Comparison of ENCODE assay signal across 8 cellular contexts in the genomic region with DNA sequence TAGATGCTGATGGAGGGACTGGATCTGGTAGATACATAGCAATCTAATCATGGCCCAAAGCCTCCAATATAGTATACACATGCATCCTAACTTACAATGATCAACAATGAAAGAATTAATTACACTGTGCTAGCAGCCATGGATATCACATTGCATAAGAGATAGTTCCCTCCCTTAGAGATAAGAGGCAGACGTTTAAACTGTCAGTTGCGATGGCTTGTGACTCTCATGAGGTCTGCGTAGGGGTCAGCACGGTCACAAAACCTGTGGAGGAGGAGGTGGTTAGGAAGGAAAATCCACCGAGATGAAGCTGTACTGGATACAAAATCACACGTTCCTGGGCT. TPM values are rescaled to one million over a fixed set of nuclear protein-coding genes. Genes with fewer than 3 reads are reported as not detected.
DNase-seq lines count a peak whose midpoint lies in the region; ATAC-seq and TF ChIP-seq lines count a peak whose summit lies in the region.

No MANE protein-coding gene starts in this region.

- intact Hi-C loops in posterior cingulate gyrus (cut with DNase I), result no loop called here

- TF ChIP-seq EP300 in suprapubic skin (IDR thresholded peaks at IDR 0.05), result no peak

- peaks cover 33% of the 10 kb centered on the region for H3K4me1 Mint-ChIP-seq in activated T-helper 17 cell treated with anti-CD3 and anti-CD28 coated beads, Interleukin-2, amount 50 U/mL, for 72 hours

- H3K9me3 Mint-ChIP-seq in activated T-helper 17 cell treated with anti-CD3 and anti-CD28 coated beads, Interleukin-2, amount 50 U/mL, for 72 hours, result no peaks in the 10 kb centered on the region

- H3K4me3 Mint-ChIP-seq in activated T-helper 17 cell treated with anti-CD3 and anti-CD28 coated beads, Interleukin-2, amount 50 U/mL, for 72 hours, result peak overlapping the region; percentile 95

- peak overlapping the region; percentile 99 for H3K4me3 ChIP-seq in suprapubic skin

- no peak for ATAC-seq in activated T-helper 17 cell treated with anti-CD3 and anti-CD28 coated beads, Interleukin-2, amount 50 U/mL, for 72 hours (replicated peaks)
- no peak for ATAC-seq in GM21529 (IDR thresholded peaks at IDR 0.05; ENCODE audit: unreplicated experiment)

- DNase-seq in SKM-1 treated with dmso at 0.1 percent for 144 hours (lab: John Stamatoyannopoulos, UW; ENCODE audit: unreplicated experiment) (peak; percentile 27), SKM-1 (lab: John Stamatoyannopoulos, UW; ENCODE audit: unreplicated experiment) (no peak), inferior parietal cortex (ENCODE audit: extremely low spot score) (peak; percentile 21), suprapubic skin (ENCODE audit: low spot score in 2 of 2) (no peak), NCI-H1092 treated with DMSO at 0.1 percent for 48 hours (lab: John Stamatoyannopoulos, UW) (no peak), posterior cingulate gyrus (no peak)

- H3K27me3 Mint-ChIP-seq in activated T-helper 17 cell treated with anti-CD3 and anti-CD28 coated beads, Interleukin-2, amount 50 U/mL, for 72 hours, result peaks cover 6% of the 10 kb centered on the region

- TF ChIP-seq CTCF in suprapubic skin (IDR thresholded peaks at IDR 0.05), result no peak

- no peak for TF ChIP-seq POLR2A in suprapubic skin (IDR thresholded peaks at IDR 0.05)

- 23% methylated on average over 6 of the region's 6 CpGs for WGBS in suprapubic skin

- no peaks in the 10 kb centered on the region for H3K9me3 ChIP-seq in suprapubic skin

- H3K4me1 ChIP-seq in suprapubic skin, result peaks cover 46% of the 10 kb centered on the region

- H3K27ac Mint-ChIP-seq in activated T-helper 17 cell treated with anti-CD3 and anti-CD28 coated beads, Interleukin-2, amount 50 U/mL, for 72 hours, result peak overlapping the region; percentile 94

- no peaks in the 10 kb centered on the region for H3K27me3 ChIP-seq in suprapubic skin

- H3K27ac ChIP-seq in suprapubic skin, result peak overlapping the region; percentile 97

- no peaks in the 10 kb centered on the region for H3K36me3 ChIP-seq in suprapubic skin

- H3K36me3 Mint-ChIP-seq in activated T-helper 17 cell treated with anti-CD3 and anti-CD28 coated beads, Interleukin-2, amount 50 U/mL, for 72 hours (ENCODE audit: low read depth), result peaks cover 31% of the 10 kb centered on the region

RNA-seq across cellular contexts. Expression of a gene that starts 0.8 kb away (rescaled TPM):
- total RNA-seq in activated T-helper 17 cell treated with anti-CD3 and anti-CD28 coated beads, Interleukin-2, amount 50 U/mL, for 72 hours, result 10 to 100 TPM; 77.4 to 91.9 TPM
- total RNA-seq in suprapubic skin, result 10 to 100 TPM; 21.3 to 37.0 (median 30.5) TPM

RNA-seq across cellular contexts. Expression of a gene that starts 28.6 kb away (rescaled TPM):
- 10 to 100 TPM; 28.0 to 31.2 TPM for total RNA-seq in activated T-helper 17 cell treated with anti-CD3 and anti-CD28 coated beads, Interleukin-2, amount 50 U/mL, for 72 hours
- 10 to 100 TPM; 22.8 to 40.0 (median 30.4) TPM for total RNA-seq in suprapubic skin

Comparison
In these comparisons a context has a peak if more than half of its experiments do, and no peak if none do; other contexts are left out.
1. DNase-seq: peak in SKM-1 treated with dmso at 0.1 percent for 144 hours (single experiment) and inferior parietal cortex (single experiment); none in SKM-1 (single experiment), suprapubic skin (0 of 2), NCI-H1092 treated with DMSO at 0.1 percent for 48 hours (single experiment) and posterior cingulate gyrus (0 of 10).